32 cellular contexts compared by ENCODE assay signal in the genomic region with DNA sequence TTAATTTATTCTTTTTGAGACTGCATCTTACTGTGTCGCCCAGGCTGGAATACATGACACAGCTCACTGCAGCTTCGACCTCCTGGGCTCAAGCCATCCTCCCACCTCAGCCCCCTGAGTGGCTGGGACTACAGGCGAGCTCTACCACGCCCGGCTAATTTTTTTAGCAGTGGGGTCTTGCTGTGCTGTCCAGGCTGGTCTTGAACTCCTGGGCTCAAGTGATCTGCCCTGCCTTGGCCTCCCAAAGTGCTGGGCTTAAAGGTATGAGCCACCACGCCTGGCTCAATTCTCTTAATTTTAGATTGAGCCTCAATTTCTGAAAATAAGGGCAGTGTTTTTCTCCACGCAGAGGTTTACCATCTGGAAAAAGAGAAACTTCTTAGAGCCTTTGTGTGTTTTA. TPM values are rescaled to one million over a fixed set of nuclear protein-coding genes. Genes with fewer than 3 reads are reported as not detected.
A peak's percentile ranks its signal among the peaks of the same experiment; 100 is the strongest.
DNase-seq lines count a peak whose midpoint lies in the region; ATAC-seq, FAIRE-seq and TF ChIP-seq lines count a peak whose summit lies in the region.
"Had no signal": no experiment of that assay in that cellular context is flagged by ENCODE, and none has a peak within 500 bp of the region (broad histone marks: within the 10 kb centered on the region; RNA-seq: fewer than 3 reads in every experiment).

No MANE protein-coding gene starts in this region.

- CTCF ChIA-PET in HepG2 (lab: Yijun Ruan, JAX; ENCODE audit: low intra/inter-chr PET ratio, low total read pairs): no interaction called here

- ATAC-seq in HepG2: no peak
- ATAC-seq in right lobe of liver: no peak
- ATAC-seq in T-helper 17 cell: no peak
- ATAC-seq in GM19035 (IDR thresholded peaks at IDR 0.05; ENCODE audit: unreplicated experiment): no peak
- ATAC-seq: GM12878 had no signal

- WGBS in HepG2 (ENCODE audit: low lambda C conversion rate): 96% methylated on average over 7 of the region's 7 CpGs
- WGBS in right lobe of liver (ENCODE audit: insufficient coverage, low coverage, low lambda C conversion rate, missing lambda C conversion rate): 100% methylated on average over 7 of the region's 7 CpGs

- intact Hi-C loops in HepG2 (cut with micrococcal nuclease; ENCODE audit: unreplicated experiment): no loop called here
- intact Hi-C loops in right lobe of liver (cut with DNase I): no loop called here

- H3K27ac ChIP-seq in HepG2 (ENCODE audit: extremely low read length, insufficient read depth, low read length) (no peak overlapping the region), right lobe of liver (no peak overlapping the region), caudate nucleus (ENCODE audit: low read depth, low read length) (no peak overlapping the region)
- H3K27ac ChIP-seq: BLaER1 had no signal

- no peak for TF ChIP-seq POLR2A in HepG2 (IDR thresholded peaks at IDR 0.05; ENCODE audit: insufficient read depth in 1 of 2, low read depth in 2 of 2, low read length in 2 of 2)
- no peak for TF ChIP-seq POLR2A in right lobe of liver (IDR thresholded peaks at IDR 0.05)

- H3K9me3 ChIP-seq in HepG2 (ENCODE audit: low read length) (no peaks in the 10 kb centered on the region), right lobe of liver (no peaks in the 10 kb centered on the region), T-helper 17 cell (ENCODE audit: control insufficient read depth, low read length, poor library complexity, severe bottlenecking) (no peaks in the 10 kb centered on the region)
- H3K9me3 ChIP-seq: BE2C had no signal

- H2AFZ ChIP-seq in HepG2 (ENCODE audit: low read length): no peak overlapping the region

- POLR2A ChIA-PET in HepG2 (lab: Yijun Ruan, JAX): no interaction called here

- BruUV-seq in HepG2 (replicated peaks; lab: Mats Ljungman, UMichigan): no TSS peak

- H3K36me3 ChIP-seq in HepG2 (replicated peaks in 1 of 2; ENCODE audit: control insufficient read depth in 1 of 2, insufficient read depth in 2 of 2, low read length in 2 of 2): peaks cover 14 to 49% of the 10 kb centered on the region in 2 experiments
- peaks cover 0 to 4% (median 0%) of the 10 kb centered on the region in 4 donors for H3K36me3 ChIP-seq in right lobe of liver

- H3K27me3 Mint-ChIP-seq in T-helper 17 cell (no peaks in the 10 kb centered on the region), progenitor cell of endocrine pancreas (no peaks in the 10 kb centered on the region)
- H3K27me3 Mint-ChIP-seq: CD4-positive, alpha-beta memory T cell; CD4-positive, CD25-positive, alpha-beta regulatory T cell; CD8-positive, alpha-beta memory T cell had no signal

- TF ChIP-seq RAD21 in HepG2 (CRISPR knock-in tag; IDR thresholded peaks at IDR 0.05): no peak

- H3K9me3 Mint-ChIP-seq in progenitor cell of endocrine pancreas (ENCODE audit: low read depth): peaks cover 10% of the 10 kb centered on the region
- H3K9me3 Mint-ChIP-seq: CD4-positive, CD25-positive, alpha-beta regulatory T cell had no signal

- H3K9ac ChIP-seq in HepG2 (ENCODE audit: insufficient read depth, low read depth, low read length): no peak overlapping the region
- H3K9ac ChIP-seq: BLaER1 had no signal

- TF ChIP-seq EP300 in HepG2 (IDR thresholded peaks at IDR 0.05; ENCODE audit: low read depth in 2 of 2, low read length in 2 of 2) (no peak), HepG2 (CRISPR knock-in tag; IDR thresholded peaks at IDR 0.05; ENCODE audit: borderline replicate concordance) (no peak)

- H3K4me3 Mint-ChIP-seq in T-helper 17 cell (no peak overlapping the region), progenitor cell of endocrine pancreas (ENCODE audit: low read depth) (no peak overlapping the region)
- H3K4me3 Mint-ChIP-seq: CD14-positive monocyte; CD4-positive, alpha-beta memory T cell; CD4-positive, CD25-positive, alpha-beta regulatory T cell; CD8-positive, alpha-beta memory T cell had no signal

- no peaks in the 10 kb centered on the region for H3K27me3 ChIP-seq in HepG2 (ENCODE audit: control insufficient read depth in 1 of 2, insufficient read depth in 2 of 2, low read length in 2 of 2)
- H3K27me3 ChIP-seq in right lobe of liver: no peaks in the 10 kb centered on the region
- H3K27me3 ChIP-seq: BE2C, BLaER1 had no signal

- H3K4me1 ChIP-seq in HepG2 (ENCODE audit: insufficient read depth, low read length): no peaks in the 10 kb centered on the region
- H3K4me1 ChIP-seq in right lobe of liver: no peaks in the 10 kb centered on the region
- H3K4me1 ChIP-seq: BE2C had no signal

- in situ Hi-C loops in HepG2 (cut with HindIII; ENCODE audit: extremely low pct_ligation_motif_present, low pct_unique_long_range_greater_than_20kb): no loop called here

- H3K36me3 Mint-ChIP-seq in T-helper 17 cell (ENCODE audit: low read depth) (peaks cover 2% of the 10 kb centered on the region), progenitor cell of endocrine pancreas (ENCODE audit: insufficient read depth) (peaks cover 26% of the 10 kb centered on the region)

- no peaks in the 10 kb centered on the region for H4K20me1 ChIP-seq in HepG2 (ENCODE audit: insufficient read depth, low read length)

- FAIRE-seq in HepG2 (lab: Jason Lieb, UNC): no peak
- FAIRE-seq: A204.1, GM12878, GM12892, GM18507 had no signal

- H3K4me3 ChIP-seq in HepG2 (replicated peaks in 1 of 3; ENCODE audit: insufficient read depth in 1 of 3, low read depth in 2 of 3, low read length in 3 of 3): no peak overlapping the region
- no peak overlapping the region for H3K4me3 ChIP-seq in right lobe of liver
- H3K4me3 ChIP-seq: BLaER1, GM12878 had no signal

- H3K79me2 ChIP-seq in HepG2 (ENCODE audit: insufficient read depth, low read length): peaks cover 2% of the 10 kb centered on the region

- no peak for DNase-seq in HepG2 (ENCODE audit: low spot score)
- DNase-seq in right lobe of liver: no peak
- no peak for DNase-seq in T-helper 17 cell
- no peak for DNase-seq in progenitor cell of endocrine pancreas (ENCODE audit: low spot score, unreplicated experiment)
- no peak for DNase-seq in kidney tubule cell (ENCODE audit: low spot score)
- DNase-seq in caudate nucleus (lab: John Stamatoyannopoulos, UW): no peak
- DNase-seq: 8988T; ACHN; BE2C; C1 segment of cervical spinal cord; CD4-positive, alpha-beta memory T cell; CD4-positive, CD25-positive, alpha-beta regulatory T cell; CD8-positive, alpha-beta memory T cell; COR-L47; DMS 273 treated with DMSO at 0.1 percent for 48 hours; DMS153; DMS53; DMS79; DND-41; EL; GDM1 had no signal

- H3K27ac Mint-ChIP-seq in T-helper 17 cell: peak overlapping the region; percentile 37
- H3K27ac Mint-ChIP-seq in progenitor cell of endocrine pancreas: peak overlapping the region; percentile 45
- H3K27ac Mint-ChIP-seq: CD4-positive, CD25-positive, alpha-beta regulatory T cell had no signal

- H3K4me1 Mint-ChIP-seq in T-helper 17 cell (peaks cover 15% of the 10 kb centered on the region), progenitor cell of endocrine pancreas (ENCODE audit: low read depth) (no peaks in the 10 kb centered on the region)
- H3K4me1 Mint-ChIP-seq: CD14-positive monocyte had no signal

- TF ChIP-seq CTCF in HepG2 (CRISPR knock-in tag; IDR thresholded peaks at IDR 0.05) (no peak), right lobe of liver (IDR thresholded peaks at IDR 0.05) (no peak), progenitor cell of endocrine pancreas (IDR thresholded peaks at IDR 0.05; ENCODE audit: unreplicated experiment) (no peak)

- no peak overlapping the region for H3K4me2 ChIP-seq in HepG2 (ENCODE audit: low read depth, low read length)
- H3K4me2 ChIP-seq: BLaER1 had no signal

RNA-seq across cellular contexts. Expression of a gene that starts 41.1 kb away (rescaled TPM):
- total RNA-seq in HepG2 (2016; rRNA removed; fragmentation: Illumina TruSeq; extraction: Trizol): not detected in 2 replicates
- not detected in 2 replicates for total RNA-seq in HepG2 (2016; cell fraction: cytosol; rRNA removed; fragmentation: Illumina TruSeq; extraction: Trizol; ENCODE audit: low read depth)
- total RNA-seq in HepG2 (2016; cell fraction: insoluble cytoplasmic fraction; rRNA removed; fragmentation: Illumina TruSeq; extraction: Trizol): not detected in 2 replicates
- not detected in 2 replicates for total RNA-seq in HepG2 (2016; cell fraction: membrane; rRNA removed; fragmentation: Illumina TruSeq; extraction: Trizol)
- total RNA-seq in HepG2 (2016; cell fraction: nucleus; rRNA removed; fragmentation: Illumina TruSeq; extraction: Trizol): not detected in 2 replicates
- not detected in 2 replicates for polyA plus RNA-seq in HepG2 (2011; rRNA removed)
- polyA plus RNA-seq in HepG2 (2011; cell fraction: cytosol; rRNA removed): not detected in 2 replicates
- not detected in 2 replicates for polyA plus RNA-seq in HepG2 (2011; cell fraction: nucleus; rRNA removed)
- 0.03 and 0.05 TPM in 2 replicates for polyA plus RNA-seq in HepG2 (2012)
- not detected in 2 replicates for polyA plus RNA-seq in HepG2 (2016; cell fraction: cytosol; fragmentation: Illumina TruSeq; extraction: Trizol; ENCODE audit: low read depth)
- polyA plus RNA-seq in HepG2 (2016; cell fraction: insoluble cytoplasmic fraction; fragmentation: Illumina TruSeq; extraction: Trizol; ENCODE audit: low read depth): not detected in 2 replicates
- not detected in 2 replicates for polyA plus RNA-seq in HepG2 (2016; cell fraction: membrane; fragmentation: Illumina TruSeq; extraction: Trizol; ENCODE audit: low read depth)
- not detected in 2 replicates for polyA plus RNA-seq in HepG2 (2016; cell fraction: nucleus; fragmentation: Illumina TruSeq; extraction: Trizol; ENCODE audit: insufficient read depth, low read depth)
- polyA minus RNA-seq in HepG2 (2011; rRNA and poly(A)+ RNA removed; ENCODE audit: low replicate concordance): not detected in 2 replicates
- not detected in 2 replicates for polyA minus RNA-seq in HepG2 (2011; cell fraction: cytosol; rRNA and poly(A)+ RNA removed)
- polyA minus RNA-seq in HepG2 (2011; cell fraction: nucleus; rRNA and poly(A)+ RNA removed): not detected in 2 replicates
- total RNA-seq in right lobe of liver: not detected
- not detected for total RNA-seq in T-helper 17 cell
- 0.07 and 0.11 TPM in 2 replicates for total RNA-seq in progenitor cell of endocrine pancreas
- total RNA-seq: A673; CD4-positive, alpha-beta memory T cell; CD4-positive, CD25-positive, alpha-beta regulatory T cell; CD8-positive, alpha-beta memory T cell; Daoy; G401; GM12878 had no signal
- polyA plus RNA-seq: AG04450; CD14-positive monocyte; CD4-positive, alpha-beta memory T cell; CD8-positive, alpha-beta memory T cell had no signal

RNA-seq across cellular contexts. Expression of a gene that starts 46.9 kb away (rescaled TPM):
- total RNA-seq in HepG2 (2016; rRNA removed; fragmentation: Illumina TruSeq; extraction: Trizol) (33.9 and 49.6 TPM in 2 replicates), right lobe of liver (10 to 100 TPM; 28.0 to 55.7 (median 41.3) TPM), T-helper 17 cell (100 to 1,000 TPM; 112 to 144 TPM), progenitor cell of endocrine pancreas (95.6 and 103 TPM in 2 replicates)
- 98.6 and 103 TPM in 2 replicates for total RNA-seq in HepG2 (2016; cell fraction: cytosol; rRNA removed; fragmentation: Illumina TruSeq; extraction: Trizol; ENCODE audit: low read depth)
- total RNA-seq in HepG2 (2016; cell fraction: insoluble cytoplasmic fraction; rRNA removed; fragmentation: Illumina TruSeq; extraction: Trizol): 32.6 and 40.4 TPM in 2 replicates
- total RNA-seq in HepG2 (2016; cell fraction: membrane; rRNA removed; fragmentation: Illumina TruSeq; extraction: Trizol): 28.6 and 30.6 TPM in 2 replicates
- 44.9 and 51.2 TPM in 2 replicates for total RNA-seq in HepG2 (2016; cell fraction: nucleus; rRNA removed; fragmentation: Illumina TruSeq; extraction: Trizol)
- 54.8 and 58.7 TPM in 2 replicates for polyA plus RNA-seq in HepG2 (2011; rRNA removed)
- polyA plus RNA-seq in HepG2 (2011; cell fraction: cytosol; rRNA removed): 29.1 and 46.9 TPM in 2 replicates
- 327 and 449 TPM in 2 replicates for polyA plus RNA-seq in HepG2 (2011; cell fraction: nucleus; rRNA removed)
- polyA plus RNA-seq in HepG2 (2012): 37.3 and 41.7 TPM in 2 replicates
- polyA plus RNA-seq in HepG2 (2016; cell fraction: cytosol; fragmentation: Illumina TruSeq; extraction: Trizol; ENCODE audit: low read depth): 3.7 and 4.9 TPM in 2 replicates
- polyA plus RNA-seq in HepG2 (2016; cell fraction: insoluble cytoplasmic fraction; fragmentation: Illumina TruSeq; extraction: Trizol; ENCODE audit: low read depth): 39.7 and 51.2 TPM in 2 replicates
- polyA plus RNA-seq in HepG2 (2016; cell fraction: membrane; fragmentation: Illumina TruSeq; extraction: Trizol; ENCODE audit: low read depth): 5.6 and 6.8 TPM in 2 replicates
- polyA plus RNA-seq in HepG2 (2016; cell fraction: nucleus; fragmentation: Illumina TruSeq; extraction: Trizol; ENCODE audit: insufficient read depth, low read depth): 140 and 151 TPM in 2 replicates
- polyA minus RNA-seq in HepG2 (2011; rRNA and poly(A)+ RNA removed; ENCODE audit: low replicate concordance): 67.0 and 125 TPM in 2 replicates
- polyA minus RNA-seq in HepG2 (2011; cell fraction: cytosol; rRNA and poly(A)+ RNA removed): 38.0 and 45.2 TPM in 2 replicates
- polyA minus RNA-seq in HepG2 (2011; cell fraction: nucleus; rRNA and poly(A)+ RNA removed): 51.1 and 51.6 TPM in 2 replicates
